ENCODE assay signal across 10 cellular contexts in the genomic region with DNA sequence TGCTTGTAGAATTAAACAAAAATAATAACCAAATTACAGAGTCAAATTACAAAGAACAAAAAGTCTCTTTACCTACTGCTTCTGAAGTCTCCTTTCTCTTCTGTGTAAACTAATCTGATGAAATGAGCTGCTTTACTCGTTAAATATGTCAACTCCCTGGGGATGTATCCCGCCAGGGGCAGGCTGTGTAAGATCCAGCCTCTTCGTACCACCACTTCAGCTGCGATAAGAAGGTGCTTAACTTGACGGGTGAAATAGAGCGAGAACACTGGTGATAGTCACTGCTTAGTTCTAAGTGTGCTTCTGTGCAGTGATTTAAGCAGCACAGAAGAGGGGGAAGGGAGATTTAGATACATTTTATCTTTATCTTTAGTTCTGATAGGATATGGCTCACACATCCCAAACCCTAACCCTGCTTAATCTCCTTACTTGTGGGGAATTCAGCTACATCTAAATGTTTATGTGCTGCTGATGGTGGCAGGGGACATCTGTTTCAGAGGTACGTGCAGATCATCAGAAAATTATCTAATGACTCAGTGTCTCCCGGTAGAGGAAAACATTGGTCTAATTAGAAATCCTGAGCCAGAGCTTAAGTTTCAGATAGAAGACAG. TPM values are rescaled to one million over a fixed set of nuclear protein-coding genes. Genes with fewer than 3 reads are reported as not detected.
A peak's percentile ranks its signal among the peaks of the same experiment; 100 is the strongest.
DNase-seq lines count a peak whose midpoint lies in the region; ATAC-seq and TF ChIP-seq lines count a peak whose summit lies in the region.
"Had no signal": no experiment of that assay in that cellular context is flagged by ENCODE, and none has a peak within 500 bp of the region (broad histone marks: within the 10 kb centered on the region; RNA-seq: fewer than 3 reads in every experiment).

No MANE protein-coding gene starts in this region.

- no peaks in the 10 kb centered on the region for H3K79me2 ChIP-seq in neural cell (replicated peaks; ENCODE audit: insufficient read depth, low read length)

- H3K4me1 ChIP-seq in adipocyte (ENCODE audit: control insufficient read depth, insufficient read depth, low read length) = peaks cover 15% of the 10 kb centered on the region

- H3F3A ChIP-seq in neural cell (ENCODE audit: insufficient read depth, low read length, poor library complexity, severe bottlenecking) = no peaks in the 10 kb centered on the region

- no peaks in the 10 kb centered on the region for H3K9me3 Mint-ChIP-seq in activated CD8-positive, alpha-beta T cell treated with anti-CD3 and anti-CD28 coated beads for 36 hours

- CTCF ChIA-PET in activated CD8-positive, alpha-beta T cell treated with anti-CD3 and anti-CD28 coated beads for 36 hours (lab: Charles Lee) = interaction anchor here (1.3 kb wide), 1 partner anchor 12 kb away, joined by 4 read pairs; no protein-coding TSS in a partner anchor

- no peak overlapping the region for H3K27ac Mint-ChIP-seq in activated CD8-positive, alpha-beta T cell treated with anti-CD3 and anti-CD28 coated beads for 36 hours

- H4K20me1 ChIP-seq in neural cell (ENCODE audit: insufficient read depth) = no peaks in the 10 kb centered on the region

- no peak overlapping the region for H3K4me3 Mint-ChIP-seq in activated CD8-positive, alpha-beta T cell treated with anti-CD3 and anti-CD28 coated beads for 36 hours

- no peaks in the 10 kb centered on the region for H3K9me2 ChIP-seq in neural cell (ENCODE audit: insufficient read depth, low read length)

- POLR2A ChIA-PET in activated CD8-positive, alpha-beta T cell treated with anti-CD3 and anti-CD28 coated beads for 36 hours (lab: Charles Lee) = interaction anchor here (0.6 kb wide), 1 partner anchor 551 kb away, joined by 3 read pairs; no protein-coding TSS in a partner anchor

- peak; percentile 89 for DNase-seq in DMS79 (lab: John Stamatoyannopoulos, UW)
- DNase-seq in NCI-H1694 treated with DMSO at 0.1 percent for 48 hours (lab: John Stamatoyannopoulos, UW) = peak; percentile 51
- peak; percentile 34 for DNase-seq in adipocyte (ENCODE audit: low read depth)
- no peak for DNase-seq in activated CD8-positive, alpha-beta T cell treated with anti-CD3 and anti-CD28 coated beads for 36 hours
- DNase-seq in stimulated activated CD4-positive, alpha-beta T cell treated with anti-CD3 and anti-CD28 coated beads, Interleukin-4, amount 100 ng/mL, for 24 hours = no peak
- no peak for DNase-seq in head of caudate nucleus
- no peak for DNase-seq in DMS53 treated with DMSO at 0.1 percent for 48 hours (lab: John Stamatoyannopoulos, UW; ENCODE audit: unreplicated experiment)
- DNase-seq: GF-D8, Kasumi-1 had no signal

- H3K27me3 Mint-ChIP-seq in activated CD8-positive, alpha-beta T cell treated with anti-CD3 and anti-CD28 coated beads for 36 hours = no peaks in the 10 kb centered on the region

- no peak overlapping the region for H2AFZ ChIP-seq in neural cell (ENCODE audit: low read depth, low read length)

- no peak overlapping the region for H3K9ac ChIP-seq in adipocyte (ENCODE audit: low read length)
- H3K9ac ChIP-seq in neural cell (ENCODE audit: low read length) = no peak overlapping the region

- TF ChIP-seq RAD21 in neural cell (conservative IDR thresholded peaks at IDR 0.05) = no peak

- no peaks in the 10 kb centered on the region for H3K4me1 Mint-ChIP-seq in activated CD8-positive, alpha-beta T cell treated with anti-CD3 and anti-CD28 coated beads for 36 hours (ENCODE audit: low read depth)

- H3K4me2 ChIP-seq in neural cell (ENCODE audit: low read length) = peak overlapping the region; percentile 37

- intact Hi-C loops in activated CD8-positive, alpha-beta T cell treated with anti-CD3 and anti-CD28 coated beads for 36 hours (cut with micrococcal nuclease) = no loop called here
- intact Hi-C loops in head of caudate nucleus (cut with DNase I) = no loop called here

- no peak overlapping the region for H3K27ac ChIP-seq in neural cell (ENCODE audit: low read length)

- ATAC-seq in activated CD8-positive, alpha-beta T cell treated with anti-CD3 and anti-CD28 coated beads for 36 hours = no peak

- H3K9me3 ChIP-seq in adipocyte (ENCODE audit: control insufficient read depth, low read length) (no peaks in the 10 kb centered on the region), neural cell (ENCODE audit: low read length) (no peaks in the 10 kb centered on the region)

- H3K27me3 ChIP-seq in adipocyte (replicated peaks; ENCODE audit: control insufficient read depth, insufficient read depth, low read length) = peaks cover 5% of the 10 kb centered on the region
- H3K27me3 ChIP-seq in neural cell (ENCODE audit: insufficient read depth, low read depth, low read length) = no peaks in the 10 kb centered on the region

- no peak for TF ChIP-seq CTCF in neural cell (IDR thresholded peaks at IDR 0.05; ENCODE audit: poor library complexity, severe bottlenecking)
- TF ChIP-seq CTCF in activated CD8-positive, alpha-beta T cell treated with anti-CD3 and anti-CD28 coated beads for 36 hours (IDR thresholded peaks at IDR 0.05) = no peak

- no peaks in the 10 kb centered on the region for H3K36me3 ChIP-seq in adipocyte (ENCODE audit: control insufficient read depth, insufficient read depth, low read length, severe bottlenecking)
- no peaks in the 10 kb centered on the region for H3K36me3 ChIP-seq in neural cell (ENCODE audit: insufficient read depth, low read length)

- no peak for TF ChIP-seq EP300 in neural cell (conservative IDR thresholded peaks at IDR 0.05; ENCODE audit: poor library complexity, severe bottlenecking)

- H3K4me3 ChIP-seq in adipocyte (ENCODE audit: low read length) = peak overlapping the region; percentile 8
- H3K4me3 ChIP-seq in neural cell (ENCODE audit: low read length) = peak overlapping the region; percentile 41

- H3K36me3 Mint-ChIP-seq in activated CD8-positive, alpha-beta T cell treated with anti-CD3 and anti-CD28 coated beads for 36 hours (ENCODE audit: low read depth) = no peaks in the 10 kb centered on the region

TF ChIP-seq in neural cell, 6 proteins besides CTCF, POLR2A, EP300 and RAD21:
- TF ChIP-seq EZH2 (IDR thresholded peaks at IDR 0.05; ENCODE audit: borderline replicate concordance, insufficient read depth, low read length, poor library complexity, severe bottlenecking) (no peak), POLR2AphosphoS5 (IDR thresholded peaks at IDR 0.05) (peak; percentile 56)

RNA-seq across cellular contexts. Expression of a gene that starts 46.0 kb away (rescaled TPM):
- polyA plus RNA-seq in neural cell = 13.0 and 15.1 TPM in 2 replicates
- 25.6 and 28.2 TPM in 2 replicates for polyA minus RNA-seq in neural cell
- total RNA-seq in activated CD8-positive, alpha-beta T cell treated with anti-CD3 and anti-CD28 coated beads for 36 hours = 1 to 10 TPM; 1.2 TPM

Comparison
In these comparisons a context has a peak if more than half of its experiments do, and no peak if none do; other contexts are left out.
1. DNase-seq: peak in DMS79 (single experiment), NCI-H1694 treated with DMSO at 0.1 percent for 48 hours (single experiment) and adipocyte (single experiment); none in activated CD8-positive, alpha-beta T cell treated with anti-CD3 and anti-CD28 coated beads for 36 hours (single experiment), stimulated activated CD4-positive, alpha-beta T cell treated with anti-CD3 and anti-CD28 coated beads, Interleukin-4, amount 100 ng/mL, for 24 hours (single experiment), head of caudate nucleus (0 of 42) and DMS53 treated with DMSO at 0.1 percent for 48 hours (single experiment).